13 cellular contexts compared by ENCODE assay signal in the genomic region with DNA sequence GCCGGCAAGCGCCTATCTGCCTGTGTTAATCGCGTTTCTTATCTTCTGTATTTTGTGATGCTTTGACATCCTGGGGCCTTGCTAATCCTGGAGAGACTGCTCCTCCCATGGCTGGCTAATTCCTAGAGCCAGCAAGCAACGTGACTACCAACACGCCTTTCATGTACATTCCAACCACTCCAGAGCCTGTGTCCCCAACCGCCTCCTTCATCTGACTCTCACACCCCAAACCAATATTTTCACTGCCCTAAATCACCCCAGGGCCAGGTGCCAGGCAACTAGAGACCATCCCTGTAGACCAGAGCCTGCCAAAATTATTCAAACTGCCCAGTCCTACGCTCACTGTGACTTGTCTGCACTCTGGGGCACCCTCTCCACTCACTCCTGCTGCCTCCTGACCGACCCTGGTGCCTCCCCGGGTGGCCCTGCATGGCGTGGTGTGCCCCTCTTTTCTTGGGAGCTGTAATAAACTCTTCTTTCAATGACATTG. TPM values are rescaled to one million over a fixed set of nuclear protein-coding genes. Genes with fewer than 3 reads are reported as not detected.
DNase-seq lines count a peak whose midpoint lies in the region; ATAC-seq and TF ChIP-seq lines count a peak whose summit lies in the region.
"Had no signal": no experiment of that assay in that cellular context is flagged by ENCODE, and none has a peak within 500 bp of the region (broad histone marks: within the 10 kb centered on the region; RNA-seq: fewer than 3 reads in every experiment).

No MANE protein-coding gene starts in this region.

- peak overlapping the region in 1 of 3 experiments; percentile 19 for H3K4me3 Mint-ChIP-seq in nephron
- no peak overlapping the region for H3K4me3 Mint-ChIP-seq in activated T-cell treated with anti-CD3 and anti-CD28 coated beads, Interleukin-2, amount 50 U/mL, for 72 hours

- DNase-seq in A172 (ENCODE audit: low spot score) (peak; percentile 95), GM04503 (ENCODE audit: low read depth) (peak; percentile 57), coronary artery (ENCODE audit: low spot score) (peak; percentile 65), nucleus accumbens (lab: John Stamatoyannopoulos, UW) (no peak), GM13976 (ENCODE audit: low spot score) (no peak)
- DNase-seq in activated T-cell treated with anti-CD3 and anti-CD28 coated beads, Interleukin-2, amount 50 U/mL, for 72 hours = no peak
- DNase-seq: DMS153, hypothalamus, left colon had no signal

- peaks cover 27% of the 10 kb centered on the region for H3K4me1 Mint-ChIP-seq in nephron
- no peaks in the 10 kb centered on the region for H3K4me1 Mint-ChIP-seq in activated T-cell treated with anti-CD3 and anti-CD28 coated beads, Interleukin-2, amount 50 U/mL, for 72 hours (ENCODE audit: low read depth)

- no peak overlapping the region for H3K27ac ChIP-seq in coronary artery
- H3K27ac ChIP-seq: neutrophil had no signal

- H3K27me3 Mint-ChIP-seq in nephron (ENCODE audit: low read depth) = no peaks in the 10 kb centered on the region
- peaks cover 7% of the 10 kb centered on the region for H3K27me3 Mint-ChIP-seq in activated T-cell treated with anti-CD3 and anti-CD28 coated beads, Interleukin-2, amount 50 U/mL, for 72 hours (ENCODE audit: low read depth)

- no peaks in the 10 kb centered on the region for H3K36me3 Mint-ChIP-seq in nephron (ENCODE audit: low read depth)
- no peaks in the 10 kb centered on the region for H3K36me3 Mint-ChIP-seq in activated T-cell treated with anti-CD3 and anti-CD28 coated beads, Interleukin-2, amount 50 U/mL, for 72 hours (ENCODE audit: insufficient read depth in 2 of 2)

- peaks cover 3% of the 10 kb centered on the region for H3K9me3 Mint-ChIP-seq in nephron
- H3K9me3 Mint-ChIP-seq in activated T-cell treated with anti-CD3 and anti-CD28 coated beads, Interleukin-2, amount 50 U/mL, for 72 hours = no peaks in the 10 kb centered on the region

- peak overlapping the region; percentile 13 to 91 (median 55) for H3K27ac Mint-ChIP-seq in nephron
- no peak overlapping the region for H3K27ac Mint-ChIP-seq in activated T-cell treated with anti-CD3 and anti-CD28 coated beads, Interleukin-2, amount 50 U/mL, for 72 hours

- in situ Hi-C loops in GM13976 (cut with MboI; ENCODE audit: low sequenced_read_pairs, unreplicated experiment) = no loop called here

- ATAC-seq in activated T-cell treated with anti-CD3 and anti-CD28 coated beads, Interleukin-2, amount 50 U/mL, for 72 hours (replicated peaks in 1 of 2) = no peak
- ATAC-seq in GM18909 (IDR thresholded peaks at IDR 0.05; ENCODE audit: poor library complexity, unreplicated experiment) = no peak
- ATAC-seq: left colon had no signal

- TF ChIP-seq CTCF in coronary artery (IDR thresholded peaks at IDR 0.05) (no peak), nephron (IDR thresholded peaks at IDR 0.05; ENCODE audit: unreplicated experiment in 3 of 3) (no peak), GM13976 (IDR thresholded peaks at IDR 0.05; ENCODE audit: borderline replicate concordance, control extremely low read depth, extremely low read depth, insufficient read depth, missing control alignments) (no peak)

- H3K4me3 ChIP-seq in coronary artery = no peak overlapping the region
- H3K4me3 ChIP-seq: thoracic aorta had no signal

RNA-seq across cellular contexts. Expression of a gene that starts 50.5 kb away (rescaled TPM):
- total RNA-seq in A172 (2014; rRNA removed; shearing (Covaris generic)) = 185 and 205 TPM in 2 replicates
- total RNA-seq in activated T-cell treated with anti-CD3 and anti-CD28 coated beads, Interleukin-2, amount 50 U/mL, for 72 hours = under 1 TPM in 1 of 2 donors, not detected in 1; 0.49 TPM

Comparison
In these comparisons a context has a peak if more than half of its experiments do, and no peak if none do; other contexts are left out.
1. DNase-seq: peak in A172 (single experiment), GM04503 (single experiment) and coronary artery (single experiment); none in nucleus accumbens (0 of 56), GM13976 (single experiment) and activated T-cell treated with anti-CD3 and anti-CD28 coated beads, Interleukin-2, amount 50 U/mL, for 72 hours (0 of 2).
2. RNA of a gene that starts 50.5 kb away (total RNA-seq): 185 to 205 TPM in A172; 0.49 TPM in activated T-cell treated with anti-CD3 and anti-CD28 coated beads, Interleukin-2, amount 50 U/mL, for 72 hours; every median in the first group is over 100 times any median in the second.